In genomic region chr17:40086150-40087044, GRCh38 we compare ENCODE assay signal across 9 cellular contexts. TPM values are rescaled to one million over a fixed set of nuclear protein-coding genes. Genes with fewer than 3 reads are reported as not detected.
DNase-seq lines count a peak whose midpoint lies in the region; TF ChIP-seq lines count a peak whose summit lies in the region.
"Had no signal": no experiment of that assay in that cellular context is flagged by ENCODE, and none has a peak within 500 bp of the region (broad histone marks: within the 10 kb centered on the region; RNA-seq: fewer than 3 reads in every experiment).

No MANE protein-coding gene starts in this region.

- H3K4me1 ChIP-seq in uterus: peaks cover 3 to 9% of the 10 kb centered on the region in 2 donors

- H3K36me3 Mint-ChIP-seq in mesothelial cell of epicardium: peaks cover 22% of the 10 kb centered on the region

- H3K4me1 Mint-ChIP-seq in mesothelial cell of epicardium: peaks cover 17% of the 10 kb centered on the region

- no peak overlapping the region for H3K4me3 Mint-ChIP-seq in mesothelial cell of epicardium

- H3K36me3 ChIP-seq in uterus: no peaks in the 10 kb centered on the region

- no peaks in the 10 kb centered on the region for H3K9me3 ChIP-seq in uterus

- H3K27me3 ChIP-seq in HL-60 (ENCODE audit: insufficient read depth, poor library complexity, severe bottlenecking): no peaks in the 10 kb centered on the region
- no peaks in the 10 kb centered on the region for H3K27me3 ChIP-seq in uterus

- H3K9me3 Mint-ChIP-seq in mesothelial cell of epicardium: no peaks in the 10 kb centered on the region
- H3K9me3 Mint-ChIP-seq: IgD-negative memory B cell had no signal

- intact Hi-C loops in uterus (cut with DNase I; ENCODE audit: low total_unique reads): no loop called here

- DNase-seq in COLO668 (lab: John Stamatoyannopoulos, UW; ENCODE audit: unreplicated experiment): peak; percentile 57
- peak in 1 of 2 experiments; percentile 48 for DNase-seq in HL-60 (ENCODE audit: low read depth in 1 of 2, low spot score in 1 of 2)
- DNase-seq in UCSD-AML1 (lab: John Stamatoyannopoulos, UW; ENCODE audit: unreplicated experiment): peak; percentile 54
- peak; percentile 61 for DNase-seq in choroid plexus epithelial cell (ENCODE audit: low read depth)
- DNase-seq in mesothelial cell of epicardium (ENCODE audit: low spot score in 2 of 2, unreplicated experiment in 2 of 2): no peak
- DNase-seq in uterus: peak; percentile 57 to 59
- no peak for DNase-seq in cerebellum (ENCODE audit: low spot score)
- DNase-seq in GDM1 (lab: John Stamatoyannopoulos, UW): no peak

- no peak overlapping the region for H3K4me3 ChIP-seq in HL-60 (replicated peaks; ENCODE audit: insufficient read depth, low read length)
- no peak overlapping the region for H3K4me3 ChIP-seq in choroid plexus epithelial cell (ENCODE audit: low read depth, low read length)
- H3K4me3 ChIP-seq in uterus: no peak overlapping the region

- TF ChIP-seq CTCF in HL-60 (IDR thresholded peaks at IDR 0.05; ENCODE audit: insufficient read depth, low read length) (peak; percentile 34), choroid plexus epithelial cell (conservative IDR thresholded peaks at IDR 0.05; ENCODE audit: low read depth, low read length) (peak; percentile 94), mesothelial cell of epicardium (IDR thresholded peaks at IDR 0.05; ENCODE audit: unreplicated experiment) (peak; percentile 44), uterus (IDR thresholded peaks at IDR 0.05) (peak; percentile 79 to 82 (median 80))

- no peak for TF ChIP-seq POLR2A in uterus (IDR thresholded peaks at IDR 0.05)

- no peak overlapping the region for H3K27ac Mint-ChIP-seq in mesothelial cell of epicardium

- H3K27me3 Mint-ChIP-seq in mesothelial cell of epicardium (ENCODE audit: low read depth): no peaks in the 10 kb centered on the region
- H3K27me3 Mint-ChIP-seq: IgD-negative memory B cell had no signal

- no peak overlapping the region for H3K27ac ChIP-seq in HL-60 (replicated peaks)
- H3K27ac ChIP-seq in uterus: peak overlapping the region; percentile 54 to 66

RNA-seq across cellular contexts. Expression of gene NR1D1, which starts 14.0 kb away (rescaled TPM):
- total RNA-seq in mesothelial cell of epicardium (2.4 to 2.6 TPM (median 2.6 TPM) in 3 replicates), uterus (10 to 100 TPM in 1 of 4 donors, 1 to 10 TPM in 3; 2.0 to 92.1 (median 4.7) TPM), cerebellum (0.54 TPM)

RNA-seq across cellular contexts. Expression of gene THRA, which starts 23.6 kb away (rescaled TPM):
- total RNA-seq in mesothelial cell of epicardium (42.4 to 44.3 TPM (median 43.6 TPM) in 3 replicates), uterus (100 to 1,000 TPM in 1 of 4 donors, 10 to 100 TPM in 3; 19.7 to 124 (median 63.1) TPM), cerebellum (69.7 TPM)

RNA-seq across cellular contexts. Expression of gene MED24, which starts 32.2 kb away (rescaled TPM):
- total RNA-seq in mesothelial cell of epicardium (125 to 131 TPM (median 130 TPM) in 3 replicates), uterus (100 to 1,000 TPM in 1 of 4 donors, 10 to 100 TPM in 3; 17.6 to 111 (median 44.7) TPM), cerebellum (75.9 TPM)

RNA-seq across cellular contexts. Expression of gene MSL1, which starts 35.4 kb away (rescaled TPM):
- total RNA-seq in mesothelial cell of epicardium: 132 to 139 TPM (median 135 TPM) in 3 replicates
- total RNA-seq in uterus: 100 to 1,000 TPM in 1 of 4 donors, 10 to 100 TPM in 3; 51.0 to 151 (median 77.6) TPM
- total RNA-seq in cerebellum: 84.8 TPM

RNA-seq across cellular contexts. Expression of gene CASC3, which starts 53.9 kb away (rescaled TPM):
- total RNA-seq in mesothelial cell of epicardium (103 to 107 TPM (median 107 TPM) in 3 replicates), uterus (100 to 1,000 TPM in 2 of 4 donors, 10 to 100 TPM in 2; 33.2 to 166 (median 91.3) TPM), cerebellum (58.4 TPM)

Comparison
In these comparisons a context has a peak if more than half of its experiments do, and no peak if none do; other contexts are left out.
1. DNase-seq: peak in COLO668 (single experiment), UCSD-AML1 (single experiment), choroid plexus epithelial cell (single experiment) and uterus (2 of 2); none in mesothelial cell of epicardium (0 of 2), cerebellum (single experiment) and GDM1 (single experiment).
2. CTCF ChIP-seq: peak in every context shown above with its lines; median percentile 94 in choroid plexus epithelial cell; 80 in uterus; 44 in mesothelial cell of epicardium; 34 in HL-60.